Comparison of ENCODE assay signal across 1 cellular context in genomic region chr17:49501496-49501895, GRCh38.
TF ChIP-seq lines count a peak whose summit lies in the region.

No MANE protein-coding gene starts in this region.

TF ChIP-seq in HepG2, 621 proteins besides CTCF, POLR2A, EP300 and RAD21 (continued from another document):
- TF ChIP-seq ARID4A (CRISPR knock-in tag; IDR thresholded peaks at IDR 0.05; ENCODE audit: borderline replicate concordance): no peak
- TF ChIP-seq RARA (CRISPR knock-in tag; IDR thresholded peaks at IDR 0.05): peak; percentile 67
- TF ChIP-seq KDM1A (CRISPR knock-in tag; IDR thresholded peaks at IDR 0.05): no peak
